Comparison of ENCODE assay signal across 8 cellular contexts in genomic region chr17:48647103-48647963, GRCh38. TPM values are rescaled to one million over a fixed set of nuclear protein-coding genes. Genes with fewer than 3 reads are reported as not detected.
DNase-seq lines count a peak whose midpoint lies in the region; ATAC-seq and TF ChIP-seq lines count a peak whose summit lies in the region.

No MANE protein-coding gene starts in this region.

- intact Hi-C loops in dendritic cell treated with granulocyte-macrophage colony-stimulating factor and Interleukin-4, amounts not matched to agents 40 ng/mL and 50 ng/mL, for 4 days (cut with micrococcal nuclease) = no loop called here

- H3K4me1 Mint-ChIP-seq in dendritic cell treated with granulocyte-macrophage colony-stimulating factor and Interleukin-4, amounts not matched to agents 40 ng/mL and 50 ng/mL, for 4 days (ENCODE audit: low read depth) = peaks cover 18% of the 10 kb centered on the region
- no peaks in the 10 kb centered on the region for H3K4me1 Mint-ChIP-seq in neural crest cell

- no peak for TF ChIP-seq CTCF in neural crest cell (conservative IDR thresholded peaks at IDR 0.05)

- ATAC-seq in HG03342 (IDR thresholded peaks at IDR 0.05; ENCODE audit: unreplicated experiment) = no peak

- H3K27me3 Mint-ChIP-seq in dendritic cell treated with granulocyte-macrophage colony-stimulating factor and Interleukin-4, amounts not matched to agents 40 ng/mL and 50 ng/mL, for 4 days = peaks cover 87% of the 10 kb centered on the region
- peaks cover 96% of the 10 kb centered on the region for H3K27me3 Mint-ChIP-seq in neural crest cell (ENCODE audit: low read depth)

- DNase-seq in D341Med (ENCODE audit: low spot score) (peak; percentile 63), LoVo (ENCODE audit: low spot score) (peak; percentile 40), neural crest cell (ENCODE audit: low read depth, low spot score) (no peak), HuH-7.5 (ENCODE audit: low spot score) (no peak), Ammon's horn (ENCODE audit: low spot score) (no peak)
- DNase-seq in activated effector memory CD4-positive, alpha-beta T cell treated with anti-CD3 and anti-CD28 coated beads, Interleukin-2, amount 50 U/mL, for 16 hours = no peak

- H3K27ac Mint-ChIP-seq in dendritic cell treated with granulocyte-macrophage colony-stimulating factor and Interleukin-4, amounts not matched to agents 40 ng/mL and 50 ng/mL, for 4 days = peak overlapping the region; percentile 13
- H3K27ac Mint-ChIP-seq in neural crest cell (ENCODE audit: unreplicated experiment) = no peak overlapping the region

- H3K4me3 Mint-ChIP-seq in dendritic cell treated with granulocyte-macrophage colony-stimulating factor and Interleukin-4, amounts not matched to agents 40 ng/mL and 50 ng/mL, for 4 days = peak overlapping the region; percentile 72
- H3K4me3 Mint-ChIP-seq in neural crest cell = peak overlapping the region; percentile 59

- H3K36me3 Mint-ChIP-seq in dendritic cell treated with granulocyte-macrophage colony-stimulating factor and Interleukin-4, amounts not matched to agents 40 ng/mL and 50 ng/mL, for 4 days (ENCODE audit: low read depth) = no peaks in the 10 kb centered on the region
- no peaks in the 10 kb centered on the region for H3K36me3 Mint-ChIP-seq in neural crest cell (ENCODE audit: low read depth)

- no peaks in the 10 kb centered on the region for H3K9me3 Mint-ChIP-seq in dendritic cell treated with granulocyte-macrophage colony-stimulating factor and Interleukin-4, amounts not matched to agents 40 ng/mL and 50 ng/mL, for 4 days
- H3K9me3 Mint-ChIP-seq in neural crest cell = no peaks in the 10 kb centered on the region

RNA-seq across cellular contexts. Expression of gene HOXB9, which starts 21.2 kb away (rescaled TPM):
- 84.1 and 89.8 TPM in 2 replicates for total RNA-seq in neural crest cell

RNA-seq across cellular contexts. Expression of gene HOXB8, which starts 32.2 kb away (rescaled TPM):
- total RNA-seq in neural crest cell = 19.7 and 22.9 TPM in 2 replicates

RNA-seq across cellular contexts. Expression of gene HOXB7, which starts 36.5 kb away (rescaled TPM):
- 8.5 and 11.4 TPM in 2 replicates for total RNA-seq in neural crest cell

RNA-seq across cellular contexts. Expression of gene HOXB6, which starts 42.5 kb away (rescaled TPM):
- 9.6 and 11.5 TPM in 2 replicates for total RNA-seq in neural crest cell

RNA-seq across cellular contexts. Expression of gene HOXB5, which starts 53.8 kb away (rescaled TPM):
- total RNA-seq in neural crest cell = 2.3 and 2.6 TPM in 2 replicates

Comparison
In these comparisons a context has a peak if more than half of its experiments do, and no peak if none do; other contexts are left out.
1. DNase-seq: peak in D341Med (single experiment) and LoVo (single experiment); none in neural crest cell (single experiment), HuH-7.5 (single experiment), Ammon's horn (single experiment) and activated effector memory CD4-positive, alpha-beta T cell treated with anti-CD3 and anti-CD28 coated beads, Interleukin-2, amount 50 U/mL, for 16 hours (single experiment).